ENCODE assay signal across 1 cellular context in the genomic region with DNA sequence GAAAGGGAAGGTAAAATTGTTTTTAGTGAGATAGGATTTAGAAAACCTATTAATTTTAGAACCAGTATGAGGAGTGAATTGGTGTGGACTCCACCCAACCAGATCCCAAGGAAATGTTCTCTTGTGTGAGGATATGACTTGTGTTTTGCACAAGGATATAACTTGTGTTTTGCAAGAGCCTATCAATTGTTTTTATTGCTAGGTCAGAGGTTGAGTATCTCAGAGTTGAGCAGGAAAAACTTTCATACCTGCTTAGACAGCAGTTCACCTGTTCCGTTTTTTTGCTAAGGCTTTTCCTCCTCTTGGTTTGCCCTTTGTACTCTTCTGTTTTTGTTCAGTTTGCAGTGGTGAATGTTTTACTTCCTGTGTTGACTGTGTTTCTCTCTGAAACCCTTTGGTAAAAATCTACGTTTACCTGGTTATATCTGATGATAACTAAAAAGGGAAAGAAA.
TF ChIP-seq lines count a peak whose summit lies in the region.

No MANE protein-coding gene starts in this region.

TF ChIP-seq in GM23338, 12 proteins besides CTCF, POLR2A, EP300 and RAD21 (continued from another document):
- TF ChIP-seq, protein P1, sequence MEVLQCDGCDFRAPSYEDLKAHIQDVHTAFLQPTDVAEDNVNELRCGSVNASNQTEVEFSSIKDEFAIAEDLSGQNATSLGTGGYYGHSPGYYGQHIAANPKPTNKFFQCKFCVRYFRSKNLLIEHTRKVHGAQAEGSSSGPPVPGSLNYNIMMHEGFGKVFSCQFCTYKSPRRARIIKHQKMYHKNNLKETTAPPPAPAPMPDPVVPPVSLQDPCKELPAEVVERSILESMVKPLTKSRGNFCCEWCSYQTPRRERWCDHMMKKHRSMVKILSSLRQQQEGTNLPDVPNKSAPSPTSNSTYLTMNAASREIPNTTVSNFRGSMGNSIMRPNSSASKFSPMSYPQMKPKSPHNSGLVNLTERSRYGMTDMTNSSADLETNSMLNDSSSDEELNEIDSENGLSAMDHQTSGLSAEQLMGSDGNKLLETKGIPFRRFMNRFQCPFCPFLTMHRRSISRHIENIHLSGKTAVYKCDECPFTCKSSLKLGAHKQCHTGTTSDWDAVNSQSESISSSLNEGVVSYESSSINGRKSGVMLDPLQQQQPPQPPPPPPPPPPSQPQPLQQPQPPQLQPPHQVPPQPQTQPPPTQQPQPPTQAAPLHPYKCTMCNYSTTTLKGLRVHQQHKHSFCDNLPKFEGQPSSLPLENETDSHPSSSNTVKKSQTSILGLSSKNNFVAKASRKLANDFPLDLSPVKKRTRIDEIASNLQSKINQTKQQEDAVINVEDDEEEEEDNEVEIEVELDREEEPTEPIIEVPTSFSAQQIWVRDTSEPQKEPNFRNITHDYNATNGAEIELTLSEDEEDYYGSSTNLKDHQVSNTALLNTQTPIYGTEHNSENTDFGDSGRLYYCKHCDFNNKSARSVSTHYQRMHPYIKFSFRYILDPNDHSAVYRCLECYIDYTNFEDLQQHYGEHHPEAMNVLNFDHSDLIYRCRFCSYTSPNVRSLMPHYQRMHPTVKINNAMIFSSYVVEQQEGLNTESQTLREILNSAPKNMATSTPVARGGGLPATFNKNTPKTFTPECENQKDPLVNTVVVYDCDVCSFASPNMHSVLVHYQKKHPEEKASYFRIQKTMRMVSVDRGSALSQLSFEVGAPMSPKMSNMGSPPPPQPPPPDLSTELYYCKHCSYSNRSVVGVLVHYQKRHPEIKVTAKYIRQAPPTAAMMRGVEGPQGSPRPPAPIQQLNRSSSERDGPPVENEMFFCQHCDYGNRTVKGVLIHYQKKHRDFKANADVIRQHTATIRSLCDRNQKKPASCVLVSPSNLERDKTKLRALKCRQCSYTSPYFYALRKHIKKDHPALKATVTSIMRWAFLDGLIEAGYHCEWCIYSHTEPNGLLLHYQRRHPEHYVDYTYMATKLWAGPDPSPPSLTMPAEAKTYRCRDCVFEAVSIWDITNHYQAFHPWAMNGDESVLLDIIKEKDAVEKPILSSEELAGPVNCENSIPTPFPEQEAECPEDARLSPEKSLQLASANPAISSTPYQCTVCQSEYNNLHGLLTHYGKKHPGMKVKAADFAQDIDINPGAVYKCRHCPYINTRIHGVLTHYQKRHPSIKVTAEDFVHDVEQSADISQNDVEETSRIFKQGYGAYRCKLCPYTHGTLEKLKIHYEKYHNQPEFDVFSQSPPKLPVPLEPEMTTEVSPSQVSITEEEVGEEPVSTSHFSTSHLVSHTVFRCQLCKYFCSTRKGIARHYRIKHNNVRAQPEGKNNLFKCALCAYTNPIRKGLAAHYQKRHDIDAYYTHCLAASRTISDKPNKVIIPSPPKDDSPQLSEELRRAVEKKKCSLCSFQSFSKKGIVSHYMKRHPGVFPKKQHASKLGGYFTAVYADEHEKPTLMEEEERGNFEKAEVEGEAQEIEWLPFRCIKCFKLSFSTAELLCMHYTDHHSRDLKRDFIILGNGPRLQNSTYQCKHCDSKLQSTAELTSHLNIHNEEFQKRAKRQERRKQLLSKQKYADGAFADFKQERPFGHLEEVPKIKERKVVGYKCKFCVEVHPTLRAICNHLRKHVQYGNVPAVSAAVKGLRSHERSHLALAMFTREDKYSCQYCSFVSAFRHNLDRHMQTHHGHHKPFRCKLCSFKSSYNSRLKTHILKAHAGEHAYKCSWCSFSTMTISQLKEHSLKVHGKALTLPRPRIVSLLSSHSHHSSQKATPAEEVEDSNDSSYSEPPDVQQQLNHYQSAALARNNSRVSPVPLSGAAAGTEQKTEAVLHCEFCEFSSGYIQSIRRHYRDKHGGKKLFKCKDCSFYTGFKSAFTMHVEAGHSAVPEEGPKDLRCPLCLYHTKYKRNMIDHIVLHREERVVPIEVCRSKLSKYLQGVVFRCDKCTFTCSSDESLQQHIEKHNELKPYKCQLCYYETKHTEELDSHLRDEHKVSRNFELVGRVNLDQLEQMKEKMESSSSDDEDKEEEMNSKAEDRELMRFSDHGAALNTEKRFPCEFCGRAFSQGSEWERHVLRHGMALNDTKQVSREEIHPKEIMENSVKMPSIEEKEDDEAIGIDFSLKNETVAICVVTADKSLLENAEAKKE (CRISPR knock-in tag; IDR thresholded peaks at IDR 0.05): no peak
- TF ChIP-seq ZNF331 (CRISPR knock-in tag; IDR thresholded peaks at IDR 0.05; ENCODE audit: low read depth) (no peak), JUNB (IDR thresholded peaks at IDR 0.05; ENCODE audit: unreplicated experiment) (no peak), EZH2 (IDR thresholded peaks at IDR 0.05; ENCODE audit: low read depth, unreplicated experiment) (no peak), ZNF114 (CRISPR knock-in tag; IDR thresholded peaks at IDR 0.05) (no peak), EZH2phosphoT487 (IDR thresholded peaks at IDR 0.05; ENCODE audit: unreplicated experiment) (no peak), NANOG (IDR thresholded peaks at IDR 0.05; ENCODE audit: borderline replicate concordance) (no peak), REST (IDR thresholded peaks at IDR 0.05; ENCODE audit: unreplicated experiment) (no peak), POLR2AphosphoS5 (IDR thresholded peaks at IDR 0.05; ENCODE audit: low read depth) (no peak), STAT1 (IDR thresholded peaks at IDR 0.05; ENCODE audit: unreplicated experiment) (no peak)
- TF ChIP-seq, protein P2, sequence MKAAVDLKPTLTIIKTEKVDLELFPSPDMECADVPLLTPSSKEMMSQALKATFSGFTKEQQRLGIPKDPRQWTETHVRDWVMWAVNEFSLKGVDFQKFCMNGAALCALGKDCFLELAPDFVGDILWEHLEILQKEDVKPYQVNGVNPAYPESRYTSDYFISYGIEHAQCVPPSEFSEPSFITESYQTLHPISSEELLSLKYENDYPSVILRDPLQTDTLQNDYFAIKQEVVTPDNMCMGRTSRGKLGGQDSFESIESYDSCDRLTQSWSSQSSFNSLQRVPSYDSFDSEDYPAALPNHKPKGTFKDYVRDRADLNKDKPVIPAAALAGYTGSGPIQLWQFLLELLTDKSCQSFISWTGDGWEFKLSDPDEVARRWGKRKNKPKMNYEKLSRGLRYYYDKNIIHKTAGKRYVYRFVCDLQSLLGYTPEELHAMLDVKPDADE (IDR thresholded peaks at IDR 0.05): no peak
